1 cellular context compared by ENCODE assay signal in genomic region chr16:5010576-5011329, GRCh38.
TF ChIP-seq lines count a peak whose summit lies in the region.

No MANE protein-coding gene starts in this region.

TF ChIP-seq in GM12878, 131 proteins besides CTCF, POLR2A, EP300 and RAD21:
- TF ChIP-seq TCF7 (IDR thresholded peaks at IDR 0.05; ENCODE audit: borderline replicate concordance) = no peak
- TF ChIP-seq, protein P1, sequence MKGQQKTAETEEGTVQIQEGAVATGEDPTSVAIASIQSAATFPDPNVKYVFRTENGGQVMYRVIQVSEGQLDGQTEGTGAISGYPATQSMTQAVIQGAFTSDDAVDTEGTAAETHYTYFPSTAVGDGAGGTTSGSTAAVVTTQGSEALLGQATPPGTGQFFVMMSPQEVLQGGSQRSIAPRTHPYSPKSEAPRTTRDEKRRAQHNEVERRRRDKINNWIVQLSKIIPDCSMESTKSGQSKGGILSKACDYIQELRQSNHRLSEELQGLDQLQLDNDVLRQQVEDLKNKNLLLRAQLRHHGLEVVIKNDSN (IDR thresholded peaks at IDR 0.05; ENCODE audit: borderline replicate concordance, extremely low read length, insufficient read depth, low read depth, low read length) = no peak
- no peak for TF ChIP-seq ZNF207 (IDR thresholded peaks at IDR 0.05; ENCODE audit: borderline replicate concordance)
- TF ChIP-seq CHD1 (IDR thresholded peaks at IDR 0.05; ENCODE audit: low read depth, low read length) = no peak
- no peak for TF ChIP-seq ETV6 (conservative IDR thresholded peaks at IDR 0.05 in 1 of 2, IDR thresholded peaks at IDR 0.05 in 1 of 2; ENCODE audit: borderline replicate concordance in 1 of 2, low read depth in 1 of 2)
- TF ChIP-seq CREB1 (IDR thresholded peaks at IDR 0.05; ENCODE audit: low read depth) = no peak
- TF ChIP-seq SREBF2 (IDR thresholded peaks at IDR 0.05; ENCODE audit: low read length) = no peak
- no peak for TF ChIP-seq WRNIP1 (IDR thresholded peaks at IDR 0.05; ENCODE audit: borderline replicate concordance, low read depth, low read length)
- TF ChIP-seq CUX1 (IDR thresholded peaks at IDR 0.05; ENCODE audit: insufficient replicate concordance, low read depth, low read length) = no peak
